In the genomic region with DNA sequence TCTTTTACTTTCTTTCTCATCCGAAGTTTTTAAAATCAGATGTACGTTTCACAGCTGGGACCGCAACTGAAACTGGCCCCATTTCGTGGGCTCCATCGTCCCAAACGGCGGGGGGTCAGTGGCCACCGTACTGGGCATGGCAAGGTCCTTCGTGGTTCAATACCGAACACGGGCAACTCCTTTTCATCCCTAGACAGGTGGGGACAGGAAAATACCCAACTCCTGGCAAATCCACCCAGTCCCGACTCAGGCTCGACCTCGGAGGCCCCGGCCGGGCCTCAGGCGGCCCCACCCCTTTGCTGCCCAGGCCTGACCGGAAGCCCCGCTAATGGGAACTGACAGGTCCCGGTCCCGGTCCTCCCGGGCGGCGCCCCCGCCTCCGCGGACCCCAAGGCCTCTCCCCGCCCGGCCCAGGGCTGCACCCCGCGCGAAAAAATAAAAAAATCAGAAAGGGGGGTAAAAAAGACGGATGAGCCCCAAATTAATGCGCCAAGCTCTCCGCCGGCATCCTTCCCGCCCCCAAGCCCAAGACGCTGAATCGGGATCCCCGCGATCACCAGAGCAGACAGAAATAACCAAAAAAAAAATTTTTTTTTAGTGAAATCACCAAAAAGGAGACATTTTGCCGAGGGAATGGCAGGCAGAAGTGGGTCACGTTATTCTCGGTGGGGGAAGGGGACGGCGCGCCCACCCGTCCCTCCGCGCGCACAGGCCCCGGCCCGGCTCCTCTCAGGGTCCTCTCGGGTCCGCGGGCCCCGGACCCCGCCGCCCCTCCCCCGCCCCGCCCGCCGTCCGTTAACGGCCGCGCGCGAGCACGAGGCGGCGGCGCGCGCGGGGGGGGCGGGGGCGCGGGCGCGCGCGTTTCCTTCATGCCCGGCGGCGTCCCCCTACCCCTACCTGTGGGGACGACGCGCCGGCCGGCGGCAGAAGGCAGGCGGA, we compare ENCODE assay signal across 1 cellular context.
TF ChIP-seq lines count a peak whose summit lies in the region.

No MANE protein-coding gene starts in this region.

TF ChIP-seq in HepG2, 621 proteins besides CTCF, POLR2A, EP300 and RAD21 (continued from another document):
- TF ChIP-seq, protein P1, sequence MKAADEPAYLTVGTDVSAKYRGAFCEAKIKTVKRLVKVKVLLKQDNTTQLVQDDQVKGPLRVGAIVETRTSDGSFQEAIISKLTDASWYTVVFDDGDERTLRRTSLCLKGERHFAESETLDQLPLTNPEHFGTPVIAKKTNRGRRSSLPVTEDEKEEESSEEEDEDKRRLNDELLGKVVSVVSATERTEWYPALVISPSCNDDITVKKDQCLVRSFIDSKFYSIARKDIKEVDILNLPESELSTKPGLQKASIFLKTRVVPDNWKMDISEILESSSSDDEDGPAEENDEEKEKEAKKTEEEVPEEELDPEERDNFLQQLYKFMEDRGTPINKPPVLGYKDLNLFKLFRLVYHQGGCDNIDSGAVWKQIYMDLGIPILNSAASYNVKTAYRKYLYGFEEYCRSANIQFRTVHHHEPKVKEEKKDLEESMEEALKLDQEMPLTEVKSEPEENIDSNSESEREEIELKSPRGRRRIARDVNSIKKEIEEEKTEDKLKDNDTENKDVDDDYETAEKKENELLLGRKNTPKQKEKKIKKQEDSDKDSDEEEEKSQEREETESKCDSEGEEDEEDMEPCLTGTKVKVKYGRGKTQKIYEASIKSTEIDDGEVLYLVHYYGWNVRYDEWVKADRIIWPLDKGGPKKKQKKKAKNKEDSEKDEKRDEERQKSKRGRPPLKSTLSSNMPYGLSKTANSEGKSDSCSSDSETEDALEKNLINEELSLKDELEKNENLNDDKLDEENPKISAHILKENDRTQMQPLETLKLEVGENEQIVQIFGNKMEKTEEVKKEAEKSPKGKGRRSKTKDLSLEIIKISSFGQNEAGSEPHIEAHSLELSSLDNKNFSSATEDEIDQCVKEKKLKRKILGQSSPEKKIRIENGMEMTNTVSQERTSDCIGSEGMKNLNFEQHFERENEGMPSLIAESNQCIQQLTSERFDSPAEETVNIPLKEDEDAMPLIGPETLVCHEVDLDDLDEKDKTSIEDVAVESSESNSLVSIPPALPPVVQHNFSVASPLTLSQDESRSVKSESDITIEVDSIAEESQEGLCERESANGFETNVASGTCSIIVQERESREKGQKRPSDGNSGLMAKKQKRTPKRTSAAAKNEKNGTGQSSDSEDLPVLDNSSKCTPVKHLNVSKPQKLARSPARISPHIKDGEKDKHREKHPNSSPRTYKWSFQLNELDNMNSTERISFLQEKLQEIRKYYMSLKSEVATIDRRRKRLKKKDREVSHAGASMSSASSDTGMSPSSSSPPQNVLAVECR (CRISPR knock-in tag; IDR thresholded peaks at IDR 0.05; ENCODE audit: borderline replicate concordance): peak; percentile 85
- TF ChIP-seq ZBTB42 (CRISPR knock-in tag; IDR thresholded peaks at IDR 0.05) (peak; percentile 33; the same call in 1 of the 2 replicates), SALL2 (CRISPR knock-in tag; IDR thresholded peaks at IDR 0.05) (peak; percentile 76), ZNF136 (CRISPR knock-in tag; IDR thresholded peaks at IDR 0.05; ENCODE audit: low read depth) (0 out of 2 replicates have a peak, but pooled peaks have one; percentile 79), ZNF746 (CRISPR knock-in tag; IDR thresholded peaks at IDR 0.05) (no peak), ZNF563 (CRISPR knock-in tag; IDR thresholded peaks at IDR 0.05) (peak; percentile 7; the same call in 1 of the 2 replicates), GFI1 (CRISPR knock-in tag; IDR thresholded peaks at IDR 0.05; ENCODE audit: borderline replicate concordance) (peak; percentile 59; the same call in 1 of the 2 replicates), PHF8 (CRISPR knock-in tag; IDR thresholded peaks at IDR 0.05) (peak; percentile 69), DMAP1 (CRISPR knock-in tag; IDR thresholded peaks at IDR 0.05) (peak; percentile 67; the same call in 1 of the 2 replicates), NR2F2 (IDR thresholded peaks at IDR 0.05; ENCODE audit: borderline replicate concordance, low read depth) (no peak), RARA (CRISPR knock-in tag; IDR thresholded peaks at IDR 0.05) (peak; percentile 34; the same call in 1 of the 2 replicates), ZNF430 (CRISPR knock-in tag; IDR thresholded peaks at IDR 0.05) (0 out of 2 replicates have a peak, but pooled peaks have one; percentile 67), POLR2AphosphoS2 (IDR thresholded peaks at IDR 0.05; ENCODE audit: low read depth, low read length) (no peak), SAP130 (CRISPR knock-in tag; IDR thresholded peaks at IDR 0.05; ENCODE audit: low read depth) (peak; percentile 93), ZFP41 (CRISPR knock-in tag; IDR thresholded peaks at IDR 0.05; ENCODE audit: borderline replicate concordance) (no peak), KAT2B (IDR thresholded peaks at IDR 0.05; ENCODE audit: borderline replicate concordance, low read depth, low read length) (no peak)
- TF ChIP-seq, protein P2, sequence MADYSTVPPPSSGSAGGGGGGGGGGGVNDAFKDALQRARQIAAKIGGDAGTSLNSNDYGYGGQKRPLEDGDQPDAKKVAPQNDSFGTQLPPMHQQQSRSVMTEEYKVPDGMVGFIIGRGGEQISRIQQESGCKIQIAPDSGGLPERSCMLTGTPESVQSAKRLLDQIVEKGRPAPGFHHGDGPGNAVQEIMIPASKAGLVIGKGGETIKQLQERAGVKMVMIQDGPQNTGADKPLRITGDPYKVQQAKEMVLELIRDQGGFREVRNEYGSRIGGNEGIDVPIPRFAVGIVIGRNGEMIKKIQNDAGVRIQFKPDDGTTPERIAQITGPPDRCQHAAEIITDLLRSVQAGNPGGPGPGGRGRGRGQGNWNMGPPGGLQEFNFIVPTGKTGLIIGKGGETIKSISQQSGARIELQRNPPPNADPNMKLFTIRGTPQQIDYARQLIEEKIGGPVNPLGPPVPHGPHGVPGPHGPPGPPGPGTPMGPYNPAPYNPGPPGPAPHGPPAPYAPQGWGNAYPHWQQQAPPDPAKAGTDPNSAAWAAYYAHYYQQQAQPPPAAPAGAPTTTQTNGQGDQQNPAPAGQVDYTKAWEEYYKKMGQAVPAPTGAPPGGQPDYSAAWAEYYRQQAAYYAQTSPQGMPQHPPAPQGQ (CRISPR knock-in tag; IDR thresholded peaks at IDR 0.05; ENCODE audit: borderline replicate concordance): no peak
- TF ChIP-seq, protein P3, sequence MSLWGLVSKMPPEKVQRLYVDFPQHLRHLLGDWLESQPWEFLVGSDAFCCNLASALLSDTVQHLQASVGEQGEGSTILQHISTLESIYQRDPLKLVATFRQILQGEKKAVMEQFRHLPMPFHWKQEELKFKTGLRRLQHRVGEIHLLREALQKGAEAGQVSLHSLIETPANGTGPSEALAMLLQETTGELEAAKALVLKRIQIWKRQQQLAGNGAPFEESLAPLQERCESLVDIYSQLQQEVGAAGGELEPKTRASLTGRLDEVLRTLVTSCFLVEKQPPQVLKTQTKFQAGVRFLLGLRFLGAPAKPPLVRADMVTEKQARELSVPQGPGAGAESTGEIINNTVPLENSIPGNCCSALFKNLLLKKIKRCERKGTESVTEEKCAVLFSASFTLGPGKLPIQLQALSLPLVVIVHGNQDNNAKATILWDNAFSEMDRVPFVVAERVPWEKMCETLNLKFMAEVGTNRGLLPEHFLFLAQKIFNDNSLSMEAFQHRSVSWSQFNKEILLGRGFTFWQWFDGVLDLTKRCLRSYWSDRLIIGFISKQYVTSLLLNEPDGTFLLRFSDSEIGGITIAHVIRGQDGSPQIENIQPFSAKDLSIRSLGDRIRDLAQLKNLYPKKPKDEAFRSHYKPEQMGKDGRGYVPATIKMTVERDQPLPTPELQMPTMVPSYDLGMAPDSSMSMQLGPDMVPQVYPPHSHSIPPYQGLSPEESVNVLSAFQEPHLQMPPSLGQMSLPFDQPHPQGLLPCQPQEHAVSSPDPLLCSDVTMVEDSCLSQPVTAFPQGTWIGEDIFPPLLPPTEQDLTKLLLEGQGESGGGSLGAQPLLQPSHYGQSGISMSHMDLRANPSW (CRISPR knock-in tag; IDR thresholded peaks at IDR 0.05; ENCODE audit: borderline replicate concordance): no peak
- TF ChIP-seq, protein P4, sequence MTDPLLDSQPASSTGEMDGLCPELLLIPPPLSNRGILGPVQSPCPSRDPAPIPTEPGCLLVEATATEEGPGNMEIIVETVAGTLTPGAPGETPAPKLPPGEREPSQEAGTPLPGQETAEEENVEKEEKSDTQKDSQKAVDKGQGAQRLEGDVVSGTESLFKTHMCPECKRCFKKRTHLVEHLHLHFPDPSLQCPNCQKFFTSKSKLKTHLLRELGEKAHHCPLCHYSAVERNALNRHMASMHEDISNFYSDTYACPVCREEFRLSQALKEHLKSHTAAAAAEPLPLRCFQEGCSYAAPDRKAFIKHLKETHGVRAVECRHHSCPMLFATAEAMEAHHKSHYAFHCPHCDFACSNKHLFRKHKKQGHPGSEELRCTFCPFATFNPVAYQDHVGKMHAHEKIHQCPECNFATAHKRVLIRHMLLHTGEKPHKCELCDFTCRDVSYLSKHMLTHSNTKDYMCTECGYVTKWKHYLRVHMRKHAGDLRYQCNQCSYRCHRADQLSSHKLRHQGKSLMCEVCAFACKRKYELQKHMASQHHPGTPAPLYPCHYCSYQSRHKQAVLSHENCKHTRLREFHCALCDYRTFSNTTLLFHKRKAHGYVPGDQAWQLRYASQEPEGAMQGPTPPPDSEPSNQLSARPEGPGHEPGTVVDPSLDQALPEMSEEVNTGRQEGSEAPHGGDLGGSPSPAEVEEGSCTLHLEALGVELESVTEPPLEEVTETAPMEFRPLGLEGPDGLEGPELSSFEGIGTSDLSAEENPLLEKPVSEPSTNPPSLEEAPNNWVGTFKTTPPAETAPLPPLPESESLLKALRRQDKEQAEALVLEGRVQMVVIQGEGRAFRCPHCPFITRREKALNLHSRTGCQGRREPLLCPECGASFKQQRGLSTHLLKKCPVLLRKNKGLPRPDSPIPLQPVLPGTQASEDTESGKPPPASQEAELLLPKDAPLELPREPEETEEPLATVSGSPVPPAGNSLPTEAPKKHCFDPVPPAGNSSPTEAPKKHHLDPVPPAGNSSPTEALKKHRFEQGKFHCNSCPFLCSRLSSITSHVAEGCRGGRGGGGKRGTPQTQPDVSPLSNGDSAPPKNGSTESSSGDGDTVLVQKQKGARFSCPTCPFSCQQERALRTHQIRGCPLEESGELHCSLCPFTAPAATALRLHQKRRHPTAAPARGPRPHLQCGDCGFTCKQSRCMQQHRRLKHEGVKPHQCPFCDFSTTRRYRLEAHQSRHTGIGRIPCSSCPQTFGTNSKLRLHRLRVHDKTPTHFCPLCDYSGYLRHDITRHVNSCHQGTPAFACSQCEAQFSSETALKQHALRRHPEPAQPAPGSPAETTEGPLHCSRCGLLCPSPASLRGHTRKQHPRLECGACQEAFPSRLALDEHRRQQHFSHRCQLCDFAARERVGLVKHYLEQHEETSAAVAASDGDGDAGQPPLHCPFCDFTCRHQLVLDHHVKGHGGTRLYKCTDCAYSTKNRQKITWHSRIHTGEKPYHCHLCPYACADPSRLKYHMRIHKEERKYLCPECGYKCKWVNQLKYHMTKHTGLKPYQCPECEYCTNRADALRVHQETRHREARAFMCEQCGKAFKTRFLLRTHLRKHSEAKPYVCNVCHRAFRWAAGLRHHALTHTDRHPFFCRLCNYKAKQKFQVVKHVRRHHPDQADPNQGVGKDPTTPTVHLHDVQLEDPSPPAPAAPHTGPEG (CRISPR knock-in tag; IDR thresholded peaks at IDR 0.05): peak; percentile 43; the same call in 1 of the 2 replicates
- TF ChIP-seq, protein P5, sequence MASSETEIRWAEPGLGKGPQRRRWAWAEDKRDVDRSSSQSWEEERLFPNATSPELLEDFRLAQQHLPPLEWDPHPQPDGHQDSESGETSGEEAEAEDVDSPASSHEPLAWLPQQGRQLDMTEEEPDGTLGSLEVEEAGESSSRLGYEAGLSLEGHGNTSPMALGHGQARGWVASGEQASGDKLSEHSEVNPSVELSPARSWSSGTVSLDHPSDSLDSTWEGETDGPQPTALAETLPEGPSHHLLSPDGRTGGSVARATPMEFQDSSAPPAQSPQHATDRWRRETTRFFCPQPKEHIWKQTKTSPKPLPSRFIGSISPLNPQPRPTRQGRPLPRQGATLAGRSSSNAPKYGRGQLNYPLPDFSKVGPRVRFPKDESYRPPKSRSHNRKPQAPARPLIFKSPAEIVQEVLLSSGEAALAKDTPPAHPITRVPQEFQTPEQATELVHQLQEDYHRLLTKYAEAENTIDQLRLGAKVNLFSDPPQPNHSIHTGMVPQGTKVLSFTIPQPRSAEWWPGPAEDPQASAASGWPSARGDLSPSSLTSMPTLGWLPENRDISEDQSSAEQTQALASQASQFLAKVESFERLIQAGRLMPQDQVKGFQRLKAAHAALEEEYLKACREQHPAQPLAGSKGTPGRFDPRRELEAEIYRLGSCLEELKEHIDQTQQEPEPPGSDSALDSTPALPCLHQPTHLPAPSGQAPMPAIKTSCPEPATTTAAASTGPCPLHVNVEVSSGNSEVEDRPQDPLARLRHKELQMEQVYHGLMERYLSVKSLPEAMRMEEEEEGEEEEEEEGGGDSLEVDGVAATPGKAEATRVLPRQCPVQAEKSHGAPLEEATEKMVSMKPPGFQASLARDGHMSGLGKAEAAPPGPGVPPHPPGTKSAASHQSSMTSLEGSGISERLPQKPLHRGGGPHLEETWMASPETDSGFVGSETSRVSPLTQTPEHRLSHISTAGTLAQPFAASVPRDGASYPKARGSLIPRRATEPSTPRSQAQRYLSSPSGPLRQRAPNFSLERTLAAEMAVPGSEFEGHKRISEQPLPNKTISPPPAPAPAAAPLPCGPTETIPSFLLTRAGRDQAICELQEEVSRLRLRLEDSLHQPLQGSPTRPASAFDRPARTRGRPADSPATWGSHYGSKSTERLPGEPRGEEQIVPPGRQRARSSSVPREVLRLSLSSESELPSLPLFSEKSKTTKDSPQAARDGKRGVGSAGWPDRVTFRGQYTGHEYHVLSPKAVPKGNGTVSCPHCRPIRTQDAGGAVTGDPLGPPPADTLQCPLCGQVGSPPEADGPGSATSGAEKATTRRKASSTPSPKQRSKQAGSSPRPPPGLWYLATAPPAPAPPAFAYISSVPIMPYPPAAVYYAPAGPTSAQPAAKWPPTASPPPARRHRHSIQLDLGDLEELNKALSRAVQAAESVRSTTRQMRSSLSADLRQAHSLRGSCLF (CRISPR knock-in tag; IDR thresholded peaks at IDR 0.05; ENCODE audit: borderline replicate concordance): peak; percentile 44; the same call in 1 of the 2 replicates
